In genomic region chrX:20515841-20516461, GRCh38 we compare ENCODE assay signal across 9 cellular contexts.
DNase-seq lines count a peak whose midpoint lies in the region; ATAC-seq and TF ChIP-seq lines count a peak whose summit lies in the region.
"Had no signal": no experiment of that assay in that cellular context is flagged by ENCODE, and none has a peak within 500 bp of the region (broad histone marks: within the 10 kb centered on the region; RNA-seq: fewer than 3 reads in every experiment).

No MANE protein-coding gene starts in this region.

- TF ChIP-seq EP300 in transverse colon (IDR thresholded peaks at IDR 0.05; ENCODE audit: low read depth) = no peak

- 0 out of 22 replicates have a peak, but pooled peaks cover 0 to 3% (median 0%) of the 10 kb centered on the region in 11 experiments for H4K20me1 ChIP-seq in BLaER1 treated with 17β-estradiol and CSF1 and Interleukin-3, amounts not matched to agents 10 nM and 100 nM

- 33% methylated on average over 1 of the region's 1 CpG; no CpG with 5 or more reads in 1 of the 2 donors for WGBS in transverse colon (ENCODE audit: low coverage in 1 of 2), 2 donors

- H3K9ac ChIP-seq in BLaER1 treated with 17β-estradiol and CSF1 and Interleukin-3, amounts not matched to agents 10 nM and 100 nM = peak overlapping the region in 2 of 11 experiments; percentile 2 to 20; a peak in 2 of 22 replicates

- in situ Hi-C loops in transverse colon (cut with MboI; ENCODE audit: low pct_ligation_motif_present in 1 of 4, low pct_unique_long_range_greater_than_20kb in 1 of 4, low sequenced_read_pairs in 3 of 4) = no loop called here

- no peak for TF ChIP-seq CTCF in fibroblast of the aortic adventitia (IDR thresholded peaks at IDR 0.05; ENCODE audit: insufficient read depth, low read length)
- TF ChIP-seq CTCF in transverse colon (IDR thresholded peaks at IDR 0.05) = no peak
- TF ChIP-seq CTCF in BE2C (IDR thresholded peaks at IDR 0.05; ENCODE audit: low read depth, low read length) = no peak

- ATAC-seq in GM19043 (IDR thresholded peaks at IDR 0.05; ENCODE audit: low read depth, unreplicated experiment) = peak; percentile 98
- peak; percentile 97 for ATAC-seq in HG03139 (IDR thresholded peaks at IDR 0.05; ENCODE audit: unreplicated experiment)

- intact Hi-C loops in transverse colon (cut with DNase I; ENCODE audit: low total_unique reads) = no loop called here

- H3K4me1 ChIP-seq in BLaER1 treated with 17β-estradiol and CSF1 and Interleukin-3, amounts not matched to agents 10 nM and 100 nM = peaks cover 5 to 38% (median 21%) of the 10 kb centered on the region in 10 experiments
- H3K4me1 ChIP-seq in SJSA1 (replicated peaks) (peaks cover 62% of the 10 kb centered on the region), transverse colon (peaks cover 0 to 5% (median 0%) of the 10 kb centered on the region in 4 donors), BE2C (no peaks in the 10 kb centered on the region)

- peaks cover 0 to 17% (median 0%) of the 10 kb centered on the region in 11 experiments; a peak in 1 of 22 replicates for H3K27me3 ChIP-seq in BLaER1 treated with 17β-estradiol and CSF1 and Interleukin-3, amounts not matched to agents 10 nM and 100 nM
- H3K27me3 ChIP-seq in SJSA1 (replicated peaks) = no peaks in the 10 kb centered on the region
- no peaks in the 10 kb centered on the region for H3K27me3 ChIP-seq in transverse colon
- H3K27me3 ChIP-seq in BE2C = no peaks in the 10 kb centered on the region

- H3K9me3 ChIP-seq in BLaER1 treated with 17β-estradiol and CSF1 and Interleukin-3, amounts not matched to agents 10 nM and 100 nM (replicated peaks in 1 of 11) = no peaks in the 10 kb centered on the region
- H3K9me3 ChIP-seq in SJSA1 (replicated peaks) = no peaks in the 10 kb centered on the region; the same call in 1 of the 2 replicates
- no peaks in the 10 kb centered on the region for H3K9me3 ChIP-seq in transverse colon
- H3K9me3 ChIP-seq in BE2C = no peaks in the 10 kb centered on the region

- no peaks in the 10 kb centered on the region for H3K36me3 ChIP-seq in BLaER1 treated with 17β-estradiol and CSF1 and Interleukin-3, amounts not matched to agents 10 nM and 100 nM
- H3K36me3 ChIP-seq in SJSA1 (no peaks in the 10 kb centered on the region), transverse colon (no peaks in the 10 kb centered on the region), BE2C (no peaks in the 10 kb centered on the region)

- DNase-seq in SJSA1 (ENCODE audit: low read depth in 1 of 2, low spot score in 2 of 2) = peak; percentile 44 to 79
- DNase-seq in fibroblast of the aortic adventitia (ENCODE audit: low read depth) = peak; percentile 83
- no peak for DNase-seq in transverse colon
- DNase-seq in NCI-H748 (lab: John Stamatoyannopoulos, UW; ENCODE audit: unreplicated experiment) = no peak
- no peak for DNase-seq in BE2C

- TF ChIP-seq POLR2A in transverse colon (IDR thresholded peaks at IDR 0.05) = no peak

- H3K4me3 ChIP-seq in BLaER1 treated with 17β-estradiol and CSF1 and Interleukin-3, amounts not matched to agents 10 nM and 100 nM = no peak overlapping the region
- H3K4me3 ChIP-seq in SJSA1 (no peak overlapping the region), fibroblast of the aortic adventitia (ENCODE audit: low read depth, low read length) (no peak overlapping the region), transverse colon (no peak overlapping the region), BE2C (ENCODE audit: low read depth, low read length) (no peak overlapping the region)
- H3K4me3 ChIP-seq: SK-N-MC had no signal

- peak overlapping the region; percentile 24 to 83 (median 57); a peak in 21 of 22 replicates for H3K4me2 ChIP-seq in BLaER1 treated with 17β-estradiol and CSF1 and Interleukin-3, amounts not matched to agents 10 nM and 100 nM

- peak overlapping the region in 7 of 11 experiments; percentile 32 to 74 (median 52); a peak in 14 of 22 replicates for H3K27ac ChIP-seq in BLaER1 treated with 17β-estradiol and CSF1 and Interleukin-3, amounts not matched to agents 10 nM and 100 nM
- H3K27ac ChIP-seq in SJSA1 (peak overlapping the region; percentile 85), transverse colon (peak overlapping the region; percentile 59 to 73 (median 64))
- H3K27ac ChIP-seq: SK-N-MC had no signal

Comparison
In these comparisons a context has a peak if more than half of its experiments do, and no peak if none do; other contexts are left out.
1. DNase-seq: peak in SJSA1 (2 of 2) and fibroblast of the aortic adventitia (single experiment); none in transverse colon (single experiment), NCI-H748 (single experiment) and BE2C (single experiment).
2. Peak in every context shown above with its lines, with median percentiles within 50 percentile points of each other: H3K27ac ChIP-seq.